ENCODE assay signal across 1 cellular context in genomic region chr22:29005754-29006153, GRCh38.
TF ChIP-seq lines count a peak whose summit lies in the region.

No MANE protein-coding gene starts in this region.

TF ChIP-seq in HepG2, 621 proteins besides CTCF, POLR2A, EP300 and RAD21:
- TF ChIP-seq CEBPG (CRISPR knock-in tag; IDR thresholded peaks at IDR 0.05) (peak; percentile 54; the same call in 1 of the 2 replicates), KDM1A (CRISPR knock-in tag; IDR thresholded peaks at IDR 0.05) (peak; percentile 64; the same call in 1 of the 2 replicates), ZNF770 (CRISPR knock-in tag; IDR thresholded peaks at IDR 0.05) (peak; percentile 86), ZBTB38 (CRISPR knock-in tag; IDR thresholded peaks at IDR 0.05) (0 out of 2 replicates have a peak, but pooled peaks have one; percentile 32), ZMYM3 (CRISPR knock-in tag; IDR thresholded peaks at IDR 0.05) (peak; percentile 35; the same call in 1 of the 2 replicates)
